ENCODE assay signal across 9 cellular contexts in genomic region chr10:89001428-89002072, GRCh38. TPM values are rescaled to one million over a fixed set of nuclear protein-coding genes. Genes with fewer than 3 reads are reported as not detected.
A peak's percentile ranks its signal among the peaks of the same experiment; 100 is the strongest.
DNase-seq lines count a peak whose midpoint lies in the region; ATAC-seq, FAIRE-seq and TF ChIP-seq lines count a peak whose summit lies in the region.
"Had no signal": no experiment of that assay in that cellular context is flagged by ENCODE, and none has a peak within 500 bp of the region (broad histone marks: within the 10 kb centered on the region; RNA-seq: fewer than 3 reads in every experiment).

No MANE protein-coding gene starts in this region.

- no peak for TF ChIP-seq EP300 in HepG2 (IDR thresholded peaks at IDR 0.05; ENCODE audit: low read depth in 2 of 2, low read length in 2 of 2)
- no peak for TF ChIP-seq EP300 in HepG2 (CRISPR knock-in tag; IDR thresholded peaks at IDR 0.05; ENCODE audit: borderline replicate concordance)

- intact Hi-C loops in HepG2 (cut with micrococcal nuclease; ENCODE audit: unreplicated experiment) (no loop called here), MCF 10A (cut with micrococcal nuclease) (no loop called here), vagina (cut with DNase I) (no loop called here)

- no peak for FAIRE-seq in HepG2 (lab: Jason Lieb, UNC)

- 81% methylated on average over 7 of the region's 7 CpGs for WGBS in liver
- WGBS in HepG2 (ENCODE audit: low lambda C conversion rate): 91% methylated on average over 6 of the region's 7 CpGs

- TF ChIP-seq CTCF in liver (IDR thresholded peaks at IDR 0.05; ENCODE audit: low read depth, low read length, missing input control) (no peak), HepG2 (CRISPR knock-in tag; IDR thresholded peaks at IDR 0.05) (no peak), MCF 10A (IDR thresholded peaks at IDR 0.05; ENCODE audit: unreplicated experiment) (no peak), vagina (IDR thresholded peaks at IDR 0.05) (no peak)

- H3K27me3 ChIP-seq in liver (ENCODE audit: control insufficient read depth in 4 of 4, insufficient read depth in 4 of 4, low read length in 3 of 4) (no peaks in the 10 kb centered on the region), HepG2 (ENCODE audit: control insufficient read depth in 1 of 2, insufficient read depth in 2 of 2, low read length in 2 of 2) (no peaks in the 10 kb centered on the region), vagina (no peaks in the 10 kb centered on the region)
- H3K27me3 ChIP-seq: BLaER1 treated with 17β-estradiol and CSF1 and Interleukin-3, amounts not matched to agents 10 nM and 100 nM had no signal

- no peaks in the 10 kb centered on the region for H3K9me3 ChIP-seq in liver (ENCODE audit: control insufficient read depth in 4 of 4, low read length in 3 of 4)
- H3K9me3 ChIP-seq in HepG2 (ENCODE audit: low read length): no peaks in the 10 kb centered on the region
- no peaks in the 10 kb centered on the region for H3K9me3 ChIP-seq in vagina
- H3K9me3 ChIP-seq: BLaER1 treated with 17β-estradiol and CSF1 and Interleukin-3, amounts not matched to agents 10 nM and 100 nM had no signal

- TF ChIP-seq POLR2A in HepG2 (IDR thresholded peaks at IDR 0.05; ENCODE audit: insufficient read depth in 1 of 2, low read depth in 2 of 2, low read length in 2 of 2) (no peak), vagina (IDR thresholded peaks at IDR 0.05) (no peak)

- H3K79me2 ChIP-seq in HepG2 (ENCODE audit: insufficient read depth, low read length): no peaks in the 10 kb centered on the region

- in situ Hi-C loops in HepG2 (cut with HindIII; ENCODE audit: extremely low pct_ligation_motif_present, low pct_unique_long_range_greater_than_20kb): no loop called here

- H3K36me3 Mint-ChIP-seq in MCF 10A (ENCODE audit: insufficient read depth, unreplicated experiment) (peaks cover 73% of the 10 kb centered on the region), memory B cell (peaks cover 3% of the 10 kb centered on the region)

- H3K9me3 Mint-ChIP-seq in MCF 10A (ENCODE audit: unreplicated experiment): no peaks in the 10 kb centered on the region
- H3K9me3 Mint-ChIP-seq in memory B cell: no peaks in the 10 kb centered on the region

- no peaks in the 10 kb centered on the region for H4K20me1 ChIP-seq in HepG2 (ENCODE audit: insufficient read depth, low read length)

- no peak for ATAC-seq in HepG2
- ATAC-seq in memory B cell (ENCODE audit: low read depth): no peak
- no peak for ATAC-seq in GM19397 (IDR thresholded peaks at IDR 0.05; ENCODE audit: unreplicated experiment)

- H3K27me3 Mint-ChIP-seq in MCF 10A (ENCODE audit: insufficient read depth, unreplicated experiment) (no peaks in the 10 kb centered on the region), memory B cell (no peaks in the 10 kb centered on the region)

- peak overlapping the region; percentile 89 for H3K27ac Mint-ChIP-seq in MCF 10A (ENCODE audit: low read depth, unreplicated experiment)
- H3K27ac Mint-ChIP-seq in memory B cell: peak overlapping the region; percentile 93

- POLR2A ChIA-PET in HepG2 (lab: Yijun Ruan, JAX) (no interaction called here), MCF 10A (lab: Yijun Ruan, JAX) (interaction anchor here (0.6 to 5.1 kb wide), 2 partner anchors 10 to 25 kb away, joined by 3 to 38 read pairs; partner anchors contain the start of gene FAS)

- H3K36me3 ChIP-seq in liver (ENCODE audit: control insufficient read depth in 4 of 4, insufficient read depth in 3 of 4, low read depth in 1 of 4, low read length in 3 of 4): peaks cover 0 to 7% (median 2%) of the 10 kb centered on the region in 4 donors
- H3K36me3 ChIP-seq in HepG2 (replicated peaks in 1 of 2; ENCODE audit: control insufficient read depth in 1 of 2, insufficient read depth in 2 of 2, low read length in 2 of 2): peaks cover 0 to 7% of the 10 kb centered on the region in 2 experiments; a peak in 1 of 5 replicates
- H3K36me3 ChIP-seq in vagina: peaks cover 0 to 5% of the 10 kb centered on the region in 2 donors

- no peak overlapping the region for H3K4me3 Mint-ChIP-seq in MCF 10A (ENCODE audit: unreplicated experiment)
- peak overlapping the region; percentile 73 for H3K4me3 Mint-ChIP-seq in memory B cell

- H3K4me1 Mint-ChIP-seq in MCF 10A (ENCODE audit: insufficient read depth, unreplicated experiment) (peaks cover 26% of the 10 kb centered on the region), memory B cell (peaks cover 28% of the 10 kb centered on the region)

- H3K9ac ChIP-seq in liver (ENCODE audit: low read depth in 1 of 2, low read length in 2 of 2) (no peak overlapping the region), HepG2 (ENCODE audit: insufficient read depth, low read depth, low read length) (no peak overlapping the region)
- H3K9ac ChIP-seq: BLaER1 treated with 17β-estradiol and CSF1 and Interleukin-3, amounts not matched to agents 10 nM and 100 nM had no signal

- DNase-seq in HepG2 (ENCODE audit: low spot score) (no peak), MCF 10A (ENCODE audit: unreplicated experiment) (no peak), memory B cell (ENCODE audit: low spot score in 2 of 2) (no peak), vagina (ENCODE audit: extremely low spot score in 2 of 2) (no peak), HuH-7.5 (ENCODE audit: low spot score) (no peak), DMS114 treated with DMSO at 0.1 percent for 48 hours (lab: John Stamatoyannopoulos, UW; ENCODE audit: unreplicated experiment) (no peak)

- H3K4me2 ChIP-seq in HepG2 (ENCODE audit: low read depth, low read length): no peak overlapping the region
- H3K4me2 ChIP-seq: BLaER1 treated with 17β-estradiol and CSF1 and Interleukin-3, amounts not matched to agents 10 nM and 100 nM had no signal

- H3K27ac ChIP-seq in liver (ENCODE audit: low read depth in 1 of 2, low read length in 2 of 2) (no peak overlapping the region), HepG2 (ENCODE audit: extremely low read length, insufficient read depth, low read length) (no peak overlapping the region), vagina (peak overlapping the region; percentile 38)
- H3K27ac ChIP-seq: BLaER1 treated with 17β-estradiol and CSF1 and Interleukin-3, amounts not matched to agents 10 nM and 100 nM had no signal

- H3K4me1 ChIP-seq in liver (ENCODE audit: control insufficient read depth in 4 of 4, insufficient read depth in 4 of 4, low read length in 3 of 4) (peaks cover 0 to 9% (median 3%) of the 10 kb centered on the region in 4 donors), HepG2 (ENCODE audit: insufficient read depth, low read length) (no peaks in the 10 kb centered on the region), vagina (peaks cover 44% of the 10 kb centered on the region)

- CTCF ChIA-PET in HepG2 (lab: Yijun Ruan, JAX; ENCODE audit: low intra/inter-chr PET ratio, low total read pairs) (no interaction called here), MCF 10A (lab: Yijun Ruan, JAX) (interaction anchor here (0.6 to 1.4 kb wide), 3 partner anchors 12 to 68 kb away, joined by 3 to 6 read pairs (median 5); partner anchors contain the start of gene FAS)

- H2AFZ ChIP-seq in HepG2 (ENCODE audit: low read length): no peak overlapping the region

- BruUV-seq in HepG2 (replicated peaks; lab: Mats Ljungman, UMichigan): no TSS peak
- no TSS peak for BruUV-seq in MCF 10A (replicated peaks; lab: Mats Ljungman, UMichigan)

- H3K4me3 ChIP-seq in liver (ENCODE audit: low read depth in 1 of 3, low read length in 3 of 3) (no peak overlapping the region), HepG2 (replicated peaks in 1 of 3; ENCODE audit: insufficient read depth in 1 of 3, low read depth in 2 of 3, low read length in 3 of 3) (no peak overlapping the region), vagina (peak overlapping the region in 1 of 2 donors; percentile 18)
- H3K4me3 ChIP-seq: BLaER1 treated with 17β-estradiol and CSF1 and Interleukin-3, amounts not matched to agents 10 nM and 100 nM had no signal

- no peak for TF ChIP-seq RAD21 in liver (IDR thresholded peaks at IDR 0.05)
- no peak for TF ChIP-seq RAD21 in HepG2 (CRISPR knock-in tag; IDR thresholded peaks at IDR 0.05)

RNA-seq across cellular contexts. Expression of gene FAS, which starts 11.0 kb away (rescaled TPM):
- total RNA-seq in liver: 10 to 100 TPM in 1 of 2 donors, 1 to 10 TPM in 1; 2.2 to 13.2 TPM
- 1 to 10 TPM; 5.6 to 6.2 TPM for polyA plus RNA-seq in liver
- total RNA-seq in HepG2 (2016; rRNA removed; fragmentation: Illumina TruSeq; extraction: Trizol): 15.0 and 17.9 TPM in 2 replicates
- total RNA-seq in HepG2 (2016; cell fraction: cytosol; rRNA removed; fragmentation: Illumina TruSeq; extraction: Trizol; ENCODE audit: low read depth): 4.8 and 5.4 TPM in 2 replicates
- total RNA-seq in HepG2 (2016; cell fraction: insoluble cytoplasmic fraction; rRNA removed; fragmentation: Illumina TruSeq; extraction: Trizol): 15.8 and 17.7 TPM in 2 replicates
- 11.2 and 12.0 TPM in 2 replicates for total RNA-seq in HepG2 (2016; cell fraction: membrane; rRNA removed; fragmentation: Illumina TruSeq; extraction: Trizol)
- 21.8 and 24.6 TPM in 2 replicates for total RNA-seq in HepG2 (2016; cell fraction: nucleus; rRNA removed; fragmentation: Illumina TruSeq; extraction: Trizol)
- 4.3 and 5.9 TPM in 2 replicates for polyA plus RNA-seq in HepG2 (2011; rRNA removed)
- polyA plus RNA-seq in HepG2 (2011; cell fraction: cytosol; rRNA removed): 2.6 and 4.4 TPM in 2 replicates
- 3.1 and 3.5 TPM in 2 replicates for polyA plus RNA-seq in HepG2 (2011; cell fraction: nucleus; rRNA removed)
- 3.1 and 3.3 TPM in 2 replicates for polyA plus RNA-seq in HepG2 (2012)
- 3.1 and 3.6 TPM in 2 replicates for polyA plus RNA-seq in HepG2 (2016; cell fraction: cytosol; fragmentation: Illumina TruSeq; extraction: Trizol; ENCODE audit: low read depth)
- 14.7 and 16.1 TPM in 2 replicates for polyA plus RNA-seq in HepG2 (2016; cell fraction: insoluble cytoplasmic fraction; fragmentation: Illumina TruSeq; extraction: Trizol; ENCODE audit: low read depth)
- 6.2 and 7.4 TPM in 2 replicates for polyA plus RNA-seq in HepG2 (2016; cell fraction: membrane; fragmentation: Illumina TruSeq; extraction: Trizol; ENCODE audit: low read depth)
- 29.8 and 31.9 TPM in 2 replicates for polyA plus RNA-seq in HepG2 (2016; cell fraction: nucleus; fragmentation: Illumina TruSeq; extraction: Trizol; ENCODE audit: insufficient read depth, low read depth)
- 3.7 and 12.5 TPM in 2 replicates for polyA minus RNA-seq in HepG2 (2011; rRNA and poly(A)+ RNA removed; ENCODE audit: low replicate concordance)
- 3.7 and 4.0 TPM in 2 replicates for polyA minus RNA-seq in HepG2 (2011; cell fraction: cytosol; rRNA and poly(A)+ RNA removed)
- polyA minus RNA-seq in HepG2 (2011; cell fraction: nucleus; rRNA and poly(A)+ RNA removed): 8.6 and 13.1 TPM in 2 replicates
- total RNA-seq in MCF 10A (2022): 55.6 and 60.2 TPM in 2 replicates
- 41.0 TPM for total RNA-seq in vagina

RNA-seq across cellular contexts. Expression of gene ACTA2, which starts 49.0 kb away (rescaled TPM):
- 100 to 1,000 TPM in 1 of 2 donors, 10 to 100 TPM in 1; 13.2 to 182 TPM for total RNA-seq in liver
- 100 to 1,000 TPM in 1 of 2 donors, 10 to 100 TPM in 1; 16.8 to 130 TPM for polyA plus RNA-seq in liver
- total RNA-seq in HepG2 (2016; rRNA removed; fragmentation: Illumina TruSeq; extraction: Trizol): 58.1 and 59.9 TPM in 2 replicates
- total RNA-seq in HepG2 (2016; cell fraction: cytosol; rRNA removed; fragmentation: Illumina TruSeq; extraction: Trizol; ENCODE audit: low read depth): 21.6 and 22.5 TPM in 2 replicates
- 50.7 and 62.7 TPM in 2 replicates for total RNA-seq in HepG2 (2016; cell fraction: insoluble cytoplasmic fraction; rRNA removed; fragmentation: Illumina TruSeq; extraction: Trizol)
- 33.4 and 39.8 TPM in 2 replicates for total RNA-seq in HepG2 (2016; cell fraction: membrane; rRNA removed; fragmentation: Illumina TruSeq; extraction: Trizol)
- 33.1 and 39.3 TPM in 2 replicates for total RNA-seq in HepG2 (2016; cell fraction: nucleus; rRNA removed; fragmentation: Illumina TruSeq; extraction: Trizol)
- polyA plus RNA-seq in HepG2 (2011; rRNA removed): 21.8 and 25.1 TPM in 2 replicates
- polyA plus RNA-seq in HepG2 (2011; cell fraction: cytosol; rRNA removed): 32.0 and 34.2 TPM in 2 replicates
- polyA plus RNA-seq in HepG2 (2011; cell fraction: nucleus; rRNA removed): 20.1 and 23.1 TPM in 2 replicates
- polyA plus RNA-seq in HepG2 (2012): 30.5 and 47.4 TPM in 2 replicates
- 30.8 and 35.7 TPM in 2 replicates for polyA plus RNA-seq in HepG2 (2016; cell fraction: cytosol; fragmentation: Illumina TruSeq; extraction: Trizol; ENCODE audit: low read depth)
- polyA plus RNA-seq in HepG2 (2016; cell fraction: insoluble cytoplasmic fraction; fragmentation: Illumina TruSeq; extraction: Trizol; ENCODE audit: low read depth): 81.9 and 99.8 TPM in 2 replicates
- 45.1 and 45.4 TPM in 2 replicates for polyA plus RNA-seq in HepG2 (2016; cell fraction: membrane; fragmentation: Illumina TruSeq; extraction: Trizol; ENCODE audit: low read depth)
- polyA plus RNA-seq in HepG2 (2016; cell fraction: nucleus; fragmentation: Illumina TruSeq; extraction: Trizol; ENCODE audit: insufficient read depth, low read depth): 60.8 and 61.8 TPM in 2 replicates
- 3.6 and 48.3 TPM in 2 replicates for polyA minus RNA-seq in HepG2 (2011; rRNA and poly(A)+ RNA removed; ENCODE audit: low replicate concordance)
- polyA minus RNA-seq in HepG2 (2011; cell fraction: cytosol; rRNA and poly(A)+ RNA removed): 35.2 and 40.9 TPM in 2 replicates
- polyA minus RNA-seq in HepG2 (2011; cell fraction: nucleus; rRNA and poly(A)+ RNA removed): 13.9 and 20.1 TPM in 2 replicates
- total RNA-seq in MCF 10A (2022): 25.4 and 25.6 TPM in 2 replicates
- 1,162 TPM for total RNA-seq in vagina
